In genomic region chr1:84782311-84782771, GRCh38 we compare ENCODE assay signal across 1 cellular context.
TF ChIP-seq lines count a peak whose summit lies in the region.

No MANE protein-coding gene starts in this region.

TF ChIP-seq in HEK293, 187 proteins besides CTCF, POLR2A, EP300 and RAD21 (continued from another document and continues in another):
- TF ChIP-seq ZNF792 (tag by site-specific recombination; IDR thresholded peaks at IDR 0.05) (no peak), ZNF280C (tag by site-specific recombination; IDR thresholded peaks at IDR 0.05) (no peak), BCL11B (tag by site-specific recombination; IDR thresholded peaks at IDR 0.05; ENCODE audit: low read depth) (no peak), ZBTB10 (tag by site-specific recombination; IDR thresholded peaks at IDR 0.05) (peak; percentile 72), ZNF211 (tag by site-specific recombination; IDR thresholded peaks at IDR 0.05; ENCODE audit: low read depth) (no peak), ZNF692 (tag by site-specific recombination; IDR thresholded peaks at IDR 0.05) (no peak), ZNF610 (tag by site-specific recombination; IDR thresholded peaks at IDR 0.05; ENCODE audit: borderline replicate concordance) (peak; percentile 56; the same call in 1 of the 2 replicates), KLF10 (tag by site-specific recombination; IDR thresholded peaks at IDR 0.05) (peak; percentile 52; the same call in 1 of the 2 replicates), ZNF777 (tag by site-specific recombination; IDR thresholded peaks at IDR 0.05; ENCODE audit: borderline replicate concordance) (no peak), GLI2 (tag by site-specific recombination; IDR thresholded peaks at IDR 0.05; ENCODE audit: borderline replicate concordance, low read depth) (no peak), REST (tag by site-specific recombination; IDR thresholded peaks at IDR 0.05) (peak; percentile 11; the same call in 1 of the 2 replicates), HOXC10 (CRISPR knock-in tag; IDR thresholded peaks at IDR 0.05) (no peak), ZNF488 (tag by site-specific recombination; IDR thresholded peaks at IDR 0.05) (no peak), ZNF501 (tag by site-specific recombination; IDR thresholded peaks at IDR 0.05) (0 out of 2 replicates have a peak, but pooled peaks have one; percentile 39), ZNF558 (tag by site-specific recombination; IDR thresholded peaks at IDR 0.05) (0 out of 2 replicates have a peak, but pooled peaks have one; percentile 15), HOXA7 (CRISPR knock-in tag; IDR thresholded peaks at IDR 0.05; ENCODE audit: borderline replicate concordance) (no peak), ZNF26 (tag by site-specific recombination; IDR thresholded peaks at IDR 0.05) (no peak), ZNF138 (tag by site-specific recombination; IDR thresholded peaks at IDR 0.05; ENCODE audit: borderline replicate concordance) (no peak), ZNF561 (tag by site-specific recombination; IDR thresholded peaks at IDR 0.05; ENCODE audit: borderline replicate concordance) (peak; percentile 87), RBAK (tag by site-specific recombination; IDR thresholded peaks at IDR 0.05) (no peak), SP3 (tag by site-specific recombination; IDR thresholded peaks at IDR 0.05) (peak; percentile 21; the same call in 1 of the 2 replicates), ZNF747 (tag by site-specific recombination; IDR thresholded peaks at IDR 0.05) (no peak), ZNF146 (tag by site-specific recombination; IDR thresholded peaks at IDR 0.05) (no peak), ZIC2 (tag by site-specific recombination; IDR thresholded peaks at IDR 0.05) (peak; percentile 97), ZNF626 (tag by site-specific recombination; IDR thresholded peaks at IDR 0.05) (no peak), ZFP3 (tag by site-specific recombination; IDR thresholded peaks at IDR 0.05; ENCODE audit: low read depth) (no peak), ZBTB8A (tag by site-specific recombination; IDR thresholded peaks at IDR 0.05) (peak; percentile 58; the same call in 1 of the 2 replicates), ZNF292 (tag by site-specific recombination; IDR thresholded peaks at IDR 0.05; ENCODE audit: borderline replicate concordance, low read depth) (no peak), PRDM6 (tag by site-specific recombination; IDR thresholded peaks at IDR 0.05) (peak; percentile 25; the same call in 1 of the 2 replicates), ZFP69B (tag by site-specific recombination; IDR thresholded peaks at IDR 0.05) (peak; percentile 48; the same call in 1 of the 2 replicates), ZNF658 (tag by site-specific recombination; IDR thresholded peaks at IDR 0.05) (no peak), KLF17 (tag by site-specific recombination; IDR thresholded peaks at IDR 0.05) (no peak), HIC1 (tag by site-specific recombination; IDR thresholded peaks at IDR 0.05) (peak; percentile 70), ZNF785 (tag by site-specific recombination; IDR thresholded peaks at IDR 0.05) (no peak), ZNF639 (tag by site-specific recombination; IDR thresholded peaks at IDR 0.05) (0 out of 2 replicates have a peak, but pooled peaks have one; percentile 43), GLIS2 (tag by site-specific recombination; IDR thresholded peaks at IDR 0.05) (peak; percentile 87), ZNF335 (tag by site-specific recombination; conservative IDR thresholded peaks at IDR 0.05) (peak; percentile 54), ZNF175 (tag by site-specific recombination; IDR thresholded peaks at IDR 0.05) (no peak)
